In the genomic region with DNA sequence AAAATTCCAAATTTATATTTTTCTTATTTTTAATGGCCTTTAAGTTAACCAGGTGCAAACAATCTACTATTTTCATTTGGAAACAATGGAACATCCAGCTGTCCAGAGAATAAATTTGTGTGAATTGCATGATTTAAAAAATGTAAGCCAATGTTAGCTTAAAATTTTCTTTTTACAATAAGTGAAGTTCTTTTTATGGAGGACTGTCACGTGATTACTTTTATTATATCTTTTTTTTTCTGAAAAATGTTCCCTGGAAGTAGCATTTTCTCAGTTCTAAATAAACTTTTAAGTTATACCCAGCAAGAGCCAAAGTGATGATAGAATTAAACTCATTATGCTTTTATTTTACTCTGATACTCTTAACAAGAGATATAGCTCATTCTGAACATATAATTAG, we compare ENCODE assay signal across 7 cellular contexts.
"Had no signal": no experiment of that assay in that cellular context is flagged by ENCODE, and none has a peak within 500 bp of the region (broad histone marks: within the 10 kb centered on the region; RNA-seq: fewer than 3 reads in every experiment).

No MANE protein-coding gene starts in this region.

- FAIRE-seq: G401.6, GM12891, GM12892, GM18507, GM19239 had no signal

- DNase-seq: GDM1, GF-D8 had no signal
